8 cellular contexts compared by ENCODE assay signal in the genomic region with DNA sequence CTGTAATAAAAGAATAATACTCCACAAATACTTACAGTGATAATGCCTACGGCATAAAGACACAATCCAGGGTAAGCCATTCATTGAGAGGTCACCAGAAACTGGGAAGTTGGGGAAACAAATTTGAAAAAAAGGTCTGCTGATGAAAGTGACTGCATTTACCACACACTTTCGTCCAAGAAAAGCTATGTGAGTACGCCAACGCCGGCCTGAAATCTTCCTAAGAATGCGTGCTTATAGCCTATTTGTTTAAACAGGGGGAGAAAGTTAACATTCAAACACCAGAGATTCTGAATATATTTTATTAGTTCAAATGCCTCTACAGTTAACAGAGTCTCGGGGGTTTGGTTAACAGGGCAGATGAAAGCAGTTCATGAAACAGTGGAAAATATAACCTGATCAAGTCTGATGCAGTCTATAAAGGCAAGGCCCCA. TPM values are rescaled to one million over a fixed set of nuclear protein-coding genes. Genes with fewer than 3 reads are reported as not detected.
A peak's percentile ranks its signal among the peaks of the same experiment; 100 is the strongest.
DNase-seq lines count a peak whose midpoint lies in the region; ATAC-seq and TF ChIP-seq lines count a peak whose summit lies in the region.

No MANE protein-coding gene starts in this region.

- H3K27me3 Mint-ChIP-seq in CD4-positive, alpha-beta memory T cell = no peaks in the 10 kb centered on the region

- H3F3A ChIP-seq in smooth muscle cell (ENCODE audit: low read depth) = no peaks in the 10 kb centered on the region

- H3K36me3 ChIP-seq in CD4-positive, alpha-beta memory T cell (ENCODE audit: insufficient read depth, low read length) = peaks cover 26% of the 10 kb centered on the region
- peaks cover 0 to 30% of the 10 kb centered on the region in 2 donors for H3K36me3 ChIP-seq in adrenal gland (replicated peaks in 1 of 2)
- H3K36me3 ChIP-seq in iPS-20b (ENCODE audit: insufficient read depth, low read depth, low read length) = peaks cover 32% of the 10 kb centered on the region
- peaks cover 22% of the 10 kb centered on the region for H3K36me3 ChIP-seq in smooth muscle cell (ENCODE audit: low read depth)

- intact Hi-C loops in CD4-positive, alpha-beta memory T cell (cut with micrococcal nuclease) = loop anchor here (2.0 to 10.0 kb wide), 5 partner anchors 222 to 1696 kb away; a partner anchor contains a TSS
- intact Hi-C loops in adrenal gland (cut with DNase I) = loop anchor here in 1 of 2 donors (10.0 kb wide), 1 partner anchor 268 kb away; no protein-coding TSS in a partner anchor

- H2AFZ ChIP-seq in smooth muscle cell (ENCODE audit: low read depth) = peak overlapping the region; percentile 92

- H3K4me2 ChIP-seq in smooth muscle cell = peak overlapping the region; percentile 89

- H3K4me3 ChIP-seq in CD4-positive, alpha-beta memory T cell (ENCODE audit: low read length in 2 of 2) = peak overlapping the region; percentile 54 to 90
- H3K4me3 ChIP-seq in adrenal gland (peak overlapping the region in 3 of 4 donors; percentile 51 to 83 (median 64)), iPS-20b (ENCODE audit: low read length) (peak overlapping the region; percentile 90), smooth muscle cell (peak overlapping the region; percentile 74)

- no peak for DNase-seq in CD4-positive, alpha-beta memory T cell
- DNase-seq in adrenal gland (peak in 2 of 7 donors; percentile 15 to 45), smooth muscle cell (lab: John Stamatoyannopoulos, UW; ENCODE audit: unreplicated experiment) (no peak), GM13976 (ENCODE audit: low spot score) (no peak)

- peak; percentile 22 for ATAC-seq in HG03135 (IDR thresholded peaks at IDR 0.05; ENCODE audit: unreplicated experiment)
- no peak for ATAC-seq in HG02840 (IDR thresholded peaks at IDR 0.05; ENCODE audit: low FRiP score, unreplicated experiment)
- no peak for ATAC-seq in GM19395 (IDR thresholded peaks at IDR 0.05; ENCODE audit: unreplicated experiment)

- CTCF ChIA-PET in CD4-positive, alpha-beta memory T cell (lab: Charles Lee; ENCODE audit: partially characterized antibody) = interaction anchor here (1.2 to 2.8 kb wide), 6 partner anchors 96 to 333 kb away, joined by 3 to 13 read pairs (median 4); no protein-coding TSS in a partner anchor

- peak overlapping the region; percentile 93 to 97 (median 95) for H3K4me3 Mint-ChIP-seq in CD4-positive, alpha-beta memory T cell

- H3K9me3 ChIP-seq in CD4-positive, alpha-beta memory T cell (ENCODE audit: control insufficient read depth in 1 of 2, low read length in 2 of 2) = no peaks in the 10 kb centered on the region
- H3K9me3 ChIP-seq in adrenal gland (replicated peaks in 1 of 3) = no peaks in the 10 kb centered on the region
- no peaks in the 10 kb centered on the region for H3K9me3 ChIP-seq in iPS-20b (ENCODE audit: insufficient read depth, low read depth, low read length)
- H3K9me3 ChIP-seq in smooth muscle cell (replicated peaks; ENCODE audit: low read depth) = no peaks in the 10 kb centered on the region

- H3K27ac Mint-ChIP-seq in CD4-positive, alpha-beta memory T cell = peak overlapping the region; percentile 96 to 99 (median 98)

- H3K4me1 ChIP-seq in CD4-positive, alpha-beta memory T cell (ENCODE audit: insufficient read depth, low read length) = peaks cover 15% of the 10 kb centered on the region
- peaks cover 12 to 23% of the 10 kb centered on the region in 2 donors for H3K4me1 ChIP-seq in adrenal gland (replicated peaks in 1 of 2)
- peaks cover 8% of the 10 kb centered on the region; the same call in 1 of the 2 replicates for H3K4me1 ChIP-seq in iPS-20b (ENCODE audit: insufficient read depth, low read length)
- peaks cover 15% of the 10 kb centered on the region for H3K4me1 ChIP-seq in smooth muscle cell (ENCODE audit: low read depth)

- 18 to 36% (median 35%) methylated on average over 7 of the region's 7 CpGs for WGBS in adrenal gland, 4 donors
- WGBS in smooth muscle cell (ENCODE audit: low lambda C conversion rate) = 52% methylated on average over 7 of the region's 7 CpGs

- peak overlapping the region; percentile 93 for H3K9ac ChIP-seq in iPS-20b (ENCODE audit: low read depth, low read length)
- peak overlapping the region; percentile 98 for H3K9ac ChIP-seq in smooth muscle cell (ENCODE audit: low read depth)

- no peaks in the 10 kb centered on the region for H4K20me1 ChIP-seq in smooth muscle cell (ENCODE audit: low read depth)

- H3K36me3 Mint-ChIP-seq in CD4-positive, alpha-beta memory T cell = peaks cover 19 to 31% of the 10 kb centered on the region in 2 donors

- peak overlapping the region; percentile 92 for H3K27ac ChIP-seq in CD4-positive, alpha-beta memory T cell (ENCODE audit: low read depth, low read length)
- H3K27ac ChIP-seq in adrenal gland (peak overlapping the region; percentile 71 to 93 (median 88)), iPS-20b (ENCODE audit: low read length) (peak overlapping the region; percentile 80), smooth muscle cell (ENCODE audit: low read depth) (peak overlapping the region; percentile 97)

- TF ChIP-seq CTCF in adrenal gland (IDR thresholded peaks at IDR 0.05) (peak in 1 of 6 experiments; percentile 13), smooth muscle cell (IDR thresholded peaks at IDR 0.05; ENCODE audit: borderline replicate concordance, insufficient read depth, poor library complexity, severe bottlenecking) (no peak), GM13976 (IDR thresholded peaks at IDR 0.05; ENCODE audit: borderline replicate concordance, control extremely low read depth, extremely low read depth, insufficient read depth, missing control alignments) (no peak)

- H3K9me3 Mint-ChIP-seq in CD4-positive, alpha-beta memory T cell = no peaks in the 10 kb centered on the region

- peaks cover 16 to 32% (median 25%) of the 10 kb centered on the region in 4 donors for H3K4me1 Mint-ChIP-seq in CD4-positive, alpha-beta memory T cell

- no peak for TF ChIP-seq POLR2A in adrenal gland (IDR thresholded peaks at IDR 0.05)

- no peaks in the 10 kb centered on the region for H3K27me3 ChIP-seq in CD4-positive, alpha-beta memory T cell (ENCODE audit: insufficient read depth, low read length)
- no peaks in the 10 kb centered on the region for H3K27me3 ChIP-seq in adrenal gland
- H3K27me3 ChIP-seq in iPS-20b (ENCODE audit: insufficient read depth, low read length) = no peaks in the 10 kb centered on the region
- no peaks in the 10 kb centered on the region for H3K27me3 ChIP-seq in smooth muscle cell (ENCODE audit: low read depth)

- peaks cover 37% of the 10 kb centered on the region for H3K79me2 ChIP-seq in smooth muscle cell (ENCODE audit: low read depth)

- POLR2A ChIA-PET in CD4-positive, alpha-beta memory T cell (lab: Charles Lee; ENCODE audit: partially characterized antibody) = interaction anchor here (0.8 to 3.8 kb wide), 14 partner anchors 21 to 1686 kb away, joined by 3 to 21 read pairs (median 4); a partner anchor contains a TSS

- in situ Hi-C loops in GM13976 (cut with MboI; ENCODE audit: low sequenced_read_pairs, unreplicated experiment) = no loop called here

RNA-seq across cellular contexts. Expression of a gene that starts 0.7 kb away (rescaled TPM):
- 10 to 100 TPM; 19.9 to 20.8 TPM for total RNA-seq in CD4-positive, alpha-beta memory T cell
- polyA plus RNA-seq in CD4-positive, alpha-beta memory T cell = 10 to 100 TPM; 18.2 to 28.1 TPM
- 10 to 100 TPM in 5 of 8 donors, 1 to 10 TPM in 3; 6.1 to 23.7 (median 16.1) TPM for total RNA-seq in adrenal gland
- 10 to 100 TPM; 20.8 to 61.1 (median 25.9) TPM for polyA plus RNA-seq in adrenal gland
- 17.1 and 17.4 TPM in 2 replicates for total RNA-seq in smooth muscle cell
- polyA plus RNA-seq in smooth muscle cell = 15.4 and 22.5 TPM in 2 replicates

RNA-seq across cellular contexts. Expression of a gene that starts 21.8 kb away (rescaled TPM):
- total RNA-seq in CD4-positive, alpha-beta memory T cell = not detected
- polyA plus RNA-seq in CD4-positive, alpha-beta memory T cell = not detected
- total RNA-seq in adrenal gland = 1 to 10 TPM in 1 of 8 donors, not detected in 7; 1.0 TPM
- polyA plus RNA-seq in adrenal gland = under 1 TPM in 1 of 3 donors, not detected in 2; 0.32 TPM
- total RNA-seq in smooth muscle cell = not detected in 2 replicates
- not detected in 2 replicates for polyA plus RNA-seq in smooth muscle cell
